In the genomic region with DNA sequence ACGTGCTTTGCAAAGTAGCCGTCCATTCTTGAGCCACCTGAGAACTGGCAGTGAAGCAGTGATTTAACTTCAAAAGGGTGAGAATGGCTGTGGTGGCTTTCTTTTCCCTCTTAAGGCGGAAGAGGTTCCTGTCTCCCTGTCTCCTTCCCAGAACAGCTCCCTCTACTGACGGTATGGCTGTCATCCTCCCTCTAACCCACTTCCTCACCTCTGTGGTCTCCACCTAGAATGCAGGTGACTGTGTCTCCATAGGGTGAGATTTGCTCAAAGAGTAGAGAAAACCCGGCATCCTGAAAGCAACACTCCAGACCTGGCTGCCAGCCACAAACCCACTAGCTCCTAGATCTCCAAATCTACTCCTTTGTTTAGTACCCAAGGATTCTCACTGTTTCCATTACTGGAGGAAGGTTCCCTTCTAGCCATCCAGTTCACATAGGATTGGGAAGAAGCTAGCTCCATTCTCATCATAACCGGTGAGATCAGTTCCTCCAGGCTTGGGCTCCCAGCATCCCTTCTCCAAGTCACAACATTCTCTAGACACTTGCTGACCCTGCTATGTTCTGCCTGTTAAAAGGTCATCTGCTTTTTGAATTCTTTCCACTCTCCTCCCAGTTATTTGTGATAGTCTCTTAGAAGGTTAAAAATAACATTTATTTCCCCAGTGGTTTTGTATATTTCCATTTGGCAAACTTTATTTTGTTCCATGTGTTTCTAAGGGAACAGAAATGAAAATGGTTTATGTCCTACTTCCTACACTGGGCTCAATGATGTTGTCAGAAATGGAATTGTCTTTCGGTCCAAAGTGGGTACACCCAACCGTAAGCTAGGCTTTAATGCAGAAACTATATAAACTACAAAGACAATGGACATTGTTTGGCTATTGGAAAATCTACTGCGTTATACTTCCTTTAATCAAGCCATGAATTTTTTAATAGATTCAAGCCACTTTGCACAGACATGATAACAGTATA, we compare ENCODE assay signal across 8 cellular contexts.
A peak's percentile ranks its signal among the peaks of the same experiment; 100 is the strongest.
DNase-seq lines count a peak whose midpoint lies in the region; ATAC-seq and TF ChIP-seq lines count a peak whose summit lies in the region.

No MANE protein-coding gene starts in this region.

- H3K27ac Mint-ChIP-seq in central memory CD8-positive, alpha-beta T cell (ENCODE audit: low read depth), result peak overlapping the region; percentile 98
- no peak overlapping the region for H3K27ac Mint-ChIP-seq in nephron progenitor cell

- peak overlapping the region; percentile 30 for H3K4me3 Mint-ChIP-seq in central memory CD8-positive, alpha-beta T cell
- H3K4me3 Mint-ChIP-seq in nephron progenitor cell, result no peak overlapping the region

- ATAC-seq in central memory CD8-positive, alpha-beta T cell (replicated peaks; ENCODE audit: extremely low read depth, poor library complexity, severe bottlenecking), result no peak
- ATAC-seq in HG02588 (IDR thresholded peaks at IDR 0.05; ENCODE audit: unreplicated experiment) (no peak), GM18858 (IDR thresholded peaks at IDR 0.05; ENCODE audit: unreplicated experiment) (no peak), HG03460 (IDR thresholded peaks at IDR 0.05; ENCODE audit: unreplicated experiment) (no peak)

- peaks cover 24% of the 10 kb centered on the region for H3K4me1 Mint-ChIP-seq in central memory CD8-positive, alpha-beta T cell
- H3K4me1 Mint-ChIP-seq in nephron progenitor cell, result peaks cover 55% of the 10 kb centered on the region

- no peaks in the 10 kb centered on the region for H3K27me3 Mint-ChIP-seq in central memory CD8-positive, alpha-beta T cell
- H3K27me3 Mint-ChIP-seq in nephron progenitor cell (ENCODE audit: low read depth, poor library complexity), result peaks cover 3% of the 10 kb centered on the region

- TF ChIP-seq CTCF in LNCAP (IDR thresholded peaks at IDR 0.05), result peak; percentile 41
- peak; percentile 20 for TF ChIP-seq CTCF in nephron progenitor cell (IDR thresholded peaks at IDR 0.05)

- peaks cover 9% of the 10 kb centered on the region for H3K36me3 Mint-ChIP-seq in central memory CD8-positive, alpha-beta T cell (ENCODE audit: insufficient read depth)
- no peaks in the 10 kb centered on the region for H3K36me3 Mint-ChIP-seq in nephron progenitor cell (ENCODE audit: low read depth)

- DNase-seq in EH (ENCODE audit: low read depth), result peak; percentile 61
- no peak for DNase-seq in central memory CD8-positive, alpha-beta T cell (ENCODE audit: low spot score in 2 of 2)
- no peak for DNase-seq in nephron progenitor cell
- no peak for DNase-seq in KG1 (lab: John Stamatoyannopoulos, UW)

- no peaks in the 10 kb centered on the region for H3K9me3 Mint-ChIP-seq in central memory CD8-positive, alpha-beta T cell
- no peaks in the 10 kb centered on the region for H3K9me3 Mint-ChIP-seq in nephron progenitor cell
